14 cellular contexts compared by ENCODE assay signal in the genomic region with DNA sequence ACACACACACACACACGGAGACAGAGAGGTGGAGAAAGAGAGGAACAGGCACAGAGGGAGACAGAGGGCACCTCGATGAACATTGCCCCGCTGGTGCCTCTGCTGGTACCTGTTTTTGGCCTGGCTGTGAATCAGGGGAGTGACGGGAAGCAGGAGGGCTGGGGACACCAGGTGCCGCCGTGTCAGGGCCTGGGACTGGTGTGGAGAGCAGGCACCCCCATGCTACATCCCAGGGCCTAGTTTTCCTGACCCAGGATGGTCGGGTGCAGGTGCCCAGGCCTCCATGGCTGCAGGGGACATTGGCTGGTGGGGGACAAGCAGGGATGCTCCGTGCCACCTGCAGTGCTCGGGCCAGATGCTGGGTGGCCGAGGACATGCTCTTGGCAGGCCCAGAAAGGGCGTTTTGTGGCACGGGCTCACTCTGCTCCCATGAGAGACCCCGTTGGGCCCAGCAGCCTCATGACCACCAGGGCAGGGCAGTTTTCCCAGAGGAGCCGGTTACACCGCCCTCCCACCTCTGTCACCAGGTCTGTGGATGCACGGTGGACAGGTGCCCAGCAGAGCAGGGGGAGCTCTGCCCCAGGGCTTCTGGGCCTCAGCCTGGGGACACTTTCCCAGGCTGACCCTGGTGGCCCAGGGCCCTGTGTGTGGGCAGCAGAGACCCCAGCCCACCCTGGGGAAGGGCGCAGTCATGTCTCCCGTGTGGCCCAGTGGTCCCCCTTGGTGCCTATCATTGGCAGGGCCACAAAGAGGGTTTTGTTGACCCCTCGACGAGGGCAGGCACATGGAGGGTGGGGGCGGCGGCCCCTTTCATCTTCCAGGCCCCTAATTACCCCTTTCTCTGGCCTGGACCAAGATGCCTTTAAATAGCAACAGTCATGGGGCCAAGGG.
DNase-seq lines count a peak whose midpoint lies in the region; ATAC-seq and TF ChIP-seq lines count a peak whose summit lies in the region.
"Had no signal": no experiment of that assay in that cellular context is flagged by ENCODE, and none has a peak within 500 bp of the region (broad histone marks: within the 10 kb centered on the region; RNA-seq: fewer than 3 reads in every experiment).

No MANE protein-coding gene starts in this region.

- H3K9me2 ChIP-seq in GM23338 (ENCODE audit: insufficient read depth), result no peaks in the 10 kb centered on the region

- no peaks in the 10 kb centered on the region for H3K36me3 ChIP-seq in BLaER1 treated with 17β-estradiol and CSF1 and Interleukin-3, amounts not matched to agents 10 nM and 100 nM
- H3K36me3 ChIP-seq in GM23338 (ENCODE audit: insufficient read depth), result no peaks in the 10 kb centered on the region
- H3K36me3 ChIP-seq: uterus had no signal

- DNase-seq in GM23338 (ENCODE audit: low spot score) (no peak), endothelial cell (ENCODE audit: low spot score) (no peak), sciatic nerve (ENCODE audit: low spot score) (peak; percentile 41), NCI-H446 (lab: John Stamatoyannopoulos, UW) (no peak), dermis blood vessel endothelial cell (no peak), DMS114 treated with DMSO at 0.1 percent for 48 hours (lab: John Stamatoyannopoulos, UW; ENCODE audit: unreplicated experiment) (no peak)
- DNase-seq: AML-193; effector CD4-positive, alpha-beta T cell; KBM-7; NCI-H2029 treated with DMSO at 0.1 percent for 48 hours; uterus had no signal

- H3K27ac Mint-ChIP-seq in GM23338, result no peak overlapping the region
- H3K27ac Mint-ChIP-seq in endothelial cell (ENCODE audit: unreplicated experiment), result no peak overlapping the region
- H3K27ac Mint-ChIP-seq: stimulated activated naive CD8-positive, alpha-beta T cell treated with anti-CD3 and anti-CD28 coated beads, Interleukin-15, Interleukin-2, amounts not matched to agents 100 ng/mL and 50 ng/mL, for 24 hours had no signal

- peaks cover 3% of the 10 kb centered on the region; the same call in 2 of the 3 replicates for H3K4me1 Mint-ChIP-seq in GM23338
- H3K4me1 Mint-ChIP-seq in endothelial cell (ENCODE audit: unreplicated experiment), result peaks cover 13% of the 10 kb centered on the region

- H3K27me3 Mint-ChIP-seq in GM23338 (ENCODE audit: insufficient read depth, low read depth, poor library complexity), result peaks cover 15% of the 10 kb centered on the region
- H3K27me3 Mint-ChIP-seq in endothelial cell (ENCODE audit: unreplicated experiment), result peaks cover 13% of the 10 kb centered on the region
- H3K27me3 Mint-ChIP-seq: stimulated activated naive CD8-positive, alpha-beta T cell treated with anti-CD3 and anti-CD28 coated beads, Interleukin-15, Interleukin-2, amounts not matched to agents 100 ng/mL and 50 ng/mL, for 24 hours had no signal

- H3K27me3 ChIP-seq in BLaER1 treated with 17β-estradiol and CSF1 and Interleukin-3, amounts not matched to agents 10 nM and 100 nM, result no peaks in the 10 kb centered on the region
- no peaks in the 10 kb centered on the region for H3K27me3 ChIP-seq in GM23338 (ENCODE audit: insufficient read depth)
- H3K27me3 ChIP-seq: uterus had no signal

- H3K9ac ChIP-seq in BLaER1 treated with 17β-estradiol and CSF1 and Interleukin-3, amounts not matched to agents 10 nM and 100 nM, result peak overlapping the region in 9 of 11 experiments; percentile 26 to 75 (median 64); a peak in 16 of 22 replicates

- H3K79me2 ChIP-seq in GM23338 (replicated peaks; ENCODE audit: insufficient read depth), result no peaks in the 10 kb centered on the region

- peaks cover 10 to 60% (median 35%) of the 10 kb centered on the region in 10 experiments for H3K4me1 ChIP-seq in BLaER1 treated with 17β-estradiol and CSF1 and Interleukin-3, amounts not matched to agents 10 nM and 100 nM
- H3K4me1 ChIP-seq in GM23338 (ENCODE audit: insufficient read depth), result no peaks in the 10 kb centered on the region
- H3K4me1 ChIP-seq: uterus had no signal

- H3K4me3 Mint-ChIP-seq in GM23338 (no peak overlapping the region), endothelial cell (ENCODE audit: unreplicated experiment) (peak overlapping the region; percentile 71)
- H3K4me3 Mint-ChIP-seq: stimulated activated naive CD8-positive, alpha-beta T cell treated with anti-CD3 and anti-CD28 coated beads, Interleukin-15, Interleukin-2, amounts not matched to agents 100 ng/mL and 50 ng/mL, for 24 hours had no signal

- peaks cover 0 to 11% (median 0%) of the 10 kb centered on the region in 11 experiments; a peak in 4 of 22 replicates for H3K9me3 ChIP-seq in BLaER1 treated with 17β-estradiol and CSF1 and Interleukin-3, amounts not matched to agents 10 nM and 100 nM (replicated peaks in 1 of 11)
- H3K9me3 ChIP-seq: uterus had no signal

- H3K4me3 ChIP-seq in BLaER1 treated with 17β-estradiol and CSF1 and Interleukin-3, amounts not matched to agents 10 nM and 100 nM, result no peak overlapping the region
- H3K4me3 ChIP-seq in GM23338, result no peak overlapping the region
- H3K4me3 ChIP-seq: uterus had no signal

- H3K36me3 Mint-ChIP-seq in GM23338 (ENCODE audit: low read depth) (no peaks in the 10 kb centered on the region), endothelial cell (ENCODE audit: low read depth, unreplicated experiment) (peaks cover 4% of the 10 kb centered on the region)

- ATAC-seq in GM23338 (peak; percentile 40; the same call in 2 of the 3 replicates), sciatic nerve (no peak)

- intact Hi-C loops in sciatic nerve (cut with DNase I), result no loop called here

- H4K20me1 ChIP-seq in BLaER1 treated with 17β-estradiol and CSF1 and Interleukin-3, amounts not matched to agents 10 nM and 100 nM, result no peaks in the 10 kb centered on the region
- no peaks in the 10 kb centered on the region for H4K20me1 ChIP-seq in GM23338 (replicated peaks; ENCODE audit: insufficient read depth)

- H3K9me3 Mint-ChIP-seq in GM23338, result peaks cover 4% of the 10 kb centered on the region; the same call in 2 of the 3 replicates
- H3K9me3 Mint-ChIP-seq in endothelial cell (ENCODE audit: unreplicated experiment), result no peaks in the 10 kb centered on the region
- H3K9me3 Mint-ChIP-seq: stimulated activated naive CD8-positive, alpha-beta T cell treated with anti-CD3 and anti-CD28 coated beads, Interleukin-15, Interleukin-2, amounts not matched to agents 100 ng/mL and 50 ng/mL, for 24 hours had no signal

- no peak overlapping the region for H2AFZ ChIP-seq in GM23338

- H3F3A ChIP-seq in GM23338 (replicated peaks; ENCODE audit: low read depth), result no peaks in the 10 kb centered on the region

- no peak for TF ChIP-seq CTCF in GM23338 (conservative IDR thresholded peaks at IDR 0.05; ENCODE audit: low read depth in 2 of 2)
- no peak for TF ChIP-seq CTCF in endothelial cell (IDR thresholded peaks at IDR 0.05; ENCODE audit: unreplicated experiment)

- H3K27ac ChIP-seq in BLaER1 treated with 17β-estradiol and CSF1 and Interleukin-3, amounts not matched to agents 10 nM and 100 nM, result peak overlapping the region in 10 of 11 experiments; percentile 49 to 90 (median 82); a peak in 20 of 22 replicates
- H3K27ac ChIP-seq in GM23338 (ENCODE audit: low read depth), result no peak overlapping the region
- H3K27ac ChIP-seq: RWPE1, uterus had no signal

- peak overlapping the region; percentile 40 to 81 (median 67); a peak in 21 of 22 replicates for H3K4me2 ChIP-seq in BLaER1 treated with 17β-estradiol and CSF1 and Interleukin-3, amounts not matched to agents 10 nM and 100 nM
- no peak overlapping the region for H3K4me2 ChIP-seq in GM23338

TF ChIP-seq in GM23338, 12 proteins besides CTCF, POLR2A, EP300 and RAD21:
- TF ChIP-seq ZNF114 (CRISPR knock-in tag; IDR thresholded peaks at IDR 0.05) (no peak), JUNB (IDR thresholded peaks at IDR 0.05; ENCODE audit: unreplicated experiment) (no peak), NANOG (IDR thresholded peaks at IDR 0.05; ENCODE audit: borderline replicate concordance) (no peak)
TF ChIP-seq in GM23338: peak in this region for 0.
